Comparison of ENCODE assay signal across 8 cellular contexts in genomic region chr16:19086322-19087199, GRCh38. TPM values are rescaled to one million over a fixed set of nuclear protein-coding genes. Genes with fewer than 3 reads are reported as not detected.
DNase-seq lines count a peak whose midpoint lies in the region; ATAC-seq and TF ChIP-seq lines count a peak whose summit lies in the region.

No MANE protein-coding gene starts in this region.

- H3K9me3 ChIP-seq in A673 (ENCODE audit: low read depth, low read length, poor library complexity, severe bottlenecking) (no peaks in the 10 kb centered on the region), right lobe of liver (no peaks in the 10 kb centered on the region)

- no peak for TF ChIP-seq POLR2A in right lobe of liver (IDR thresholded peaks at IDR 0.05)

- CTCF ChIA-PET in A673 (lab: Charles Lee) = interaction anchor here (0.6 to 1.6 kb wide), 8 partner anchors 16 to 490 kb away, joined by 3 to 22 read pairs (median 6); partner anchors contain the start of gene TMC7

- peak; percentile 99 for TF ChIP-seq CTCF in A673 (conservative IDR thresholded peaks at IDR 0.05; ENCODE audit: low read depth, low read length)
- peak; percentile 98 to 100 (median 98) for TF ChIP-seq CTCF in right lobe of liver (IDR thresholded peaks at IDR 0.05)

- peak overlapping the region; percentile 41 for H3K4me3 ChIP-seq in A673 (ENCODE audit: low read depth, low read length, poor library complexity, severe bottlenecking)
- H3K4me3 ChIP-seq in right lobe of liver = peak overlapping the region; percentile 4 to 38 (median 35)

- H3K27ac ChIP-seq in A673 (ENCODE audit: low read depth, low read length, poor library complexity, severe bottlenecking) (no peak overlapping the region), right lobe of liver (no peak overlapping the region)

- H3K36me3 ChIP-seq in A673 (ENCODE audit: insufficient read depth, low read length, poor library complexity, severe bottlenecking) (no peaks in the 10 kb centered on the region), right lobe of liver (no peaks in the 10 kb centered on the region)

- H3K4me1 ChIP-seq in A673 (ENCODE audit: insufficient read depth, low read length, poor library complexity, severe bottlenecking) = peaks cover 5% of the 10 kb centered on the region
- peaks cover 0 to 7% (median 0%) of the 10 kb centered on the region in 4 donors for H3K4me1 ChIP-seq in right lobe of liver

- no TSS peak for BruUV-seq in A673 (replicated peaks; lab: Mats Ljungman, UMichigan)

- intact Hi-C loops in A673 (cut with micrococcal nuclease; ENCODE audit: unreplicated experiment) (loop anchor here (1.0 kb wide), 5 partner anchors 57 to 416 kb away; no protein-coding TSS in a partner anchor), right lobe of liver (cut with DNase I) (loop anchor here (5.0 to 10.0 kb wide), 3 partner anchors 88 to 296 kb away; no protein-coding TSS in a partner anchor)

- peak; percentile 88 for DNase-seq in A673 (ENCODE audit: low spot score)
- peak; percentile 100 for DNase-seq in NCI-H510A (lab: John Stamatoyannopoulos, UW)
- peak; percentile 72 for DNase-seq in activated CD4-positive, alpha-beta T cell treated with anti-CD3 and anti-CD28 coated beads, Interleukin-2, amount 50 U/mL, for 1 hour
- peak; percentile 88 to 94 for DNase-seq in dermis microvascular lymphatic vessel endothelial cell (ENCODE audit: low read depth in 2 of 2)
- peak; percentile 82 to 87 (median 87) for DNase-seq in right lobe of liver
- DNase-seq in stimulated activated CD4-positive, alpha-beta T cell treated with anti-CD3 and anti-CD28 coated beads, Interleukin-4, amount 100 ng/mL, for 1 hour = peak; percentile 81

- POLR2A ChIA-PET in A673 (lab: Charles Lee; ENCODE audit: low non-redundant PET) = interaction anchor here (0.5 to 0.7 kb wide), 2 partner anchors 27 to 329 kb away, joined by 3 to 12 read pairs; no protein-coding TSS in a partner anchor

- WGBS in right lobe of liver (ENCODE audit: insufficient coverage, low coverage, low lambda C conversion rate, missing lambda C conversion rate) = 11% methylated on average over 24 of the region's 52 CpGs

- ATAC-seq in GM18517 (IDR thresholded peaks at IDR 0.05; ENCODE audit: unreplicated experiment) = peak; percentile 67
- peak; percentile 86 for ATAC-seq in HG03342 (IDR thresholded peaks at IDR 0.05; ENCODE audit: unreplicated experiment)
- peak; percentile 99 to 100 (median 99) for ATAC-seq in right lobe of liver

- H3K27me3 ChIP-seq in A673 (replicated peaks; ENCODE audit: insufficient read depth, low read depth, low read length, poor library complexity) = no peaks in the 10 kb centered on the region
- H3K27me3 ChIP-seq in right lobe of liver = no peaks in the 10 kb centered on the region

RNA-seq across cellular contexts. Expression of gene COQ7, which starts 19.1 kb away (rescaled TPM):
- 22.7 and 24.3 TPM in 2 replicates for total RNA-seq in A673 (2021)
- 16.8 and 28.8 TPM in 2 replicates for total RNA-seq in dermis microvascular lymphatic vessel endothelial cell
- total RNA-seq in right lobe of liver = 10 to 100 TPM in 3 of 6 experiments, 1 to 10 TPM in 3; 7.9 to 11.3 (median 9.9) TPM

RNA-seq across cellular contexts. Expression of gene ITPRIPL2, which starts 27.2 kb away (rescaled TPM):
- 20.2 and 22.8 TPM in 2 replicates for total RNA-seq in A673 (2021)
- total RNA-seq in dermis microvascular lymphatic vessel endothelial cell = 21.8 and 26.0 TPM in 2 replicates
- 10 to 100 TPM; 12.2 to 23.5 (median 17.7) TPM for total RNA-seq in right lobe of liver
